Comparison of ENCODE assay signal across 14 cellular contexts in the genomic region with DNA sequence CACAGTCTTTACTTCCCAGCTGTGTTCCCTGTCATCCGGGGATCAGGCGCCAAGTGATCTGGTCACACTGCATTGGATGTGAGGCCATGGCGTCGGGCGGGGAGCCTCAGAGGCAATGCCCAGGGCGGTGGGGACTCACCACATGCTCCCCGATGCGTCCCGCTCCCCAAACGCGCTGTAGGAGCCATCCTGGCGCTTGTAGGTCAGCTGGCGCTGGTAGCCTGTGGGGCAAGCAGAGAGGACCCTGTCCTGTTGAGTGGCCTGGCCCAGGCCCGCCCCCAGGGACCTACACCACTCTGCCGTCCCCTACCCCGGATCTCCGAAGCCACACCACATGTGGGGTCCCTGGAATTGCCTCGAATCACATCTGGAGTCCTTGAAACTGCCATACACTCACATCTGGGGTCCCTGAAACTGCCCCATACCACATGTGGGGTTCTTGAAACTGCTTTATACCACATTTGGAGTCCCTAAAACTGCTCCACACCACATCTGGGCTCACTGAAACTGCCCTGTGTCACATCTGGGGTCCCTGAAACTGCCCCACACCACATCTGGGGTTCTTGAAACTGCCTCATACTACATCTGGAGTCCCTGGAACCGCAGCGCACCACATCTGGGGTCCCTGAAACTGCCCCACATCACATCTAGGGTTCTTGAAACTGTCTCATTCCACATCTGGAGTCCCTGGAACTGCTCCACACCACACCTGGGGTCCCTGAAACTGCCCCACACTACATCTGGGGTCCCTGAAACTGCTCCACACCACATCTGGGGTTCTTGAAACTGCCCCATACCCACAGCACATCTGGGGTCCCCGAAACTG. TPM values are rescaled to one million over a fixed set of nuclear protein-coding genes. Genes with fewer than 3 reads are reported as not detected.
"Had no signal": no experiment of that assay in that cellular context is flagged by ENCODE, and none has a peak within 500 bp of the region (broad histone marks: within the 10 kb centered on the region; RNA-seq: fewer than 3 reads in every experiment).

No MANE protein-coding gene starts in this region.

- ATAC-seq: activated T-cell treated with anti-CD3 and anti-CD28 coated beads, Interleukin-2, amount 50 U/mL, for 72 hours; gastroesophageal sphincter; naive thymus-derived CD4-positive, alpha-beta T cell had no signal

- H3K27ac Mint-ChIP-seq: activated CD4-positive, alpha-beta memory T cell treated with anti-CD3 and anti-CD28 coated beads for 36 hours; activated T-cell treated with anti-CD3 and anti-CD28 coated beads, Interleukin-2, amount 50 U/mL, for 72 hours; progenitor cell of endocrine pancreas had no signal

- DNase-seq: activated CD4-positive, alpha-beta memory T cell treated with anti-CD3 and anti-CD28 coated beads for 36 hours; activated CD4-positive, CD25-positive, alpha-beta regulatory T cell treated with anti-CD3 and anti-CD28 coated beads, Interleukin-2, amount 50 U/mL, for 72 hours; activated naive CD4-positive, alpha-beta T cell; activated T-cell treated with anti-CD3 and anti-CD28 coated beads, Interleukin-2, amount 50 U/mL, for 72 hours; cortex of kidney; effector memory CD4-positive, alpha-beta T cell; naive thymus-derived CD4-positive, alpha-beta T cell; nucleus accumbens; right cardiac atrium; thyroid gland had no signal

- H3K27ac ChIP-seq: gastroesophageal sphincter, thyroid gland, vagina had no signal

- H3K27me3 Mint-ChIP-seq: progenitor cell of endocrine pancreas had no signal

- H3K4me3 Mint-ChIP-seq: activated CD4-positive, alpha-beta memory T cell treated with anti-CD3 and anti-CD28 coated beads for 36 hours; activated T-cell treated with anti-CD3 and anti-CD28 coated beads, Interleukin-2, amount 50 U/mL, for 72 hours; central memory CD8-positive, alpha-beta T cell; naive thymus-derived CD4-positive, alpha-beta T cell had no signal

- H3K4me1 Mint-ChIP-seq: central memory CD8-positive, alpha-beta T cell had no signal

RNA-seq across cellular contexts. Expression of a gene that starts 33.2 kb away (rescaled TPM):
- total RNA-seq: activated CD4-positive, alpha-beta memory T cell treated with anti-CD3 and anti-CD28 coated beads for 36 hours; activated T-cell treated with anti-CD3 and anti-CD28 coated beads, Interleukin-2, amount 50 U/mL, for 72 hours; progenitor cell of endocrine pancreas had no signal
